Comparison of ENCODE assay signal across 2 cellular contexts in genomic region chr6:2797564-2798014, GRCh38.
TF ChIP-seq lines count a peak whose summit lies in the region.

No MANE protein-coding gene starts in this region.

TF ChIP-seq in endothelial cell of umbilical vein, 7 proteins besides CTCF, POLR2A, EP300 and RAD21:
- TF ChIP-seq MAX (IDR thresholded peaks at IDR 0.05; ENCODE audit: insufficient read depth, insufficient read length) (no peak), EZH2 (IDR thresholded peaks at IDR 0.05; ENCODE audit: borderline replicate concordance, low read depth, low read length, severe bottlenecking) (no peak), FOS (IDR thresholded peaks at IDR 0.05; ENCODE audit: borderline replicate concordance, insufficient read depth, low read length) (no peak), JUN (IDR thresholded peaks at IDR 0.05; ENCODE audit: borderline replicate concordance, insufficient read depth, insufficient read length, low read depth) (no peak), POLR2AphosphoS5 (IDR thresholded peaks at IDR 0.05; ENCODE audit: insufficient read depth, low read depth, low read length) (no peak), MYC (IDR thresholded peaks at IDR 0.05; ENCODE audit: low read depth, low read length) (no peak), GATA2 (IDR thresholded peaks at IDR 0.05; ENCODE audit: insufficient read depth, insufficient read length, low read depth, low read length) (no peak)

TF ChIP-seq in GM12891, 5 proteins besides CTCF, POLR2A, EP300 and RAD21 (continued from another document):
- TF ChIP-seq PAX5 (IDR thresholded peaks at IDR 0.05; ENCODE audit: insufficient read depth, low read length, severe bottlenecking), result no peak
